13 cellular contexts compared by ENCODE assay signal in the genomic region with DNA sequence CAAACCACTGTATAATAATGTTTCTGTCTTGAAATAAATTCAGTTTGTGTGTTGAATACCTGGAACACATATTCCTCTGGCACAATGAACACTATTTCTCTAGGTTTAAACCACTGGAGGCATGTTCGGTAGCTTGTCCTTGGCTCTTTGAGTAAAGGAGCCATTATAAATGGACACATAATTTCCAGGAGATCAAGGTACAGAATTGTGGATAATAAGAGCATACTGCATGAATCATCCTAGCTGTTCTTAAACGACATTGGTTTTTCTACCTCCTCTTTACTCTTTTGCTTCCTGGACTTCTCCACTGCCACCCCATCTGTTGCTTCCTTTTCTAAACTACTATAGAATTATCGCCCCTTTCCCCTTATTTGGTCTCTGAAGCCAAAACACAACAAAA. TPM values are rescaled to one million over a fixed set of nuclear protein-coding genes. Genes with fewer than 3 reads are reported as not detected.
DNase-seq lines count a peak whose midpoint lies in the region; ATAC-seq, FAIRE-seq and TF ChIP-seq lines count a peak whose summit lies in the region.
"Had no signal": no experiment of that assay in that cellular context is flagged by ENCODE, and none has a peak within 500 bp of the region (broad histone marks: within the 10 kb centered on the region; RNA-seq: fewer than 3 reads in every experiment).

No MANE protein-coding gene starts in this region.

- peak overlapping the region; percentile 13 for H3K27ac Mint-ChIP-seq in activated naive CD4-positive, alpha-beta T cell treated with anti-CD3 and anti-CD28 coated beads, Interleukin-2, amount 50 U/mL, for 24 hours
- H3K27ac Mint-ChIP-seq in T-helper 17 cell = no peak overlapping the region
- H3K27ac Mint-ChIP-seq: dendritic cell treated with granulocyte-macrophage colony-stimulating factor and Interleukin-4, amounts not matched to agents 40 ng/mL and 50 ng/mL, for 4 days had no signal

- peak overlapping the region; percentile 93 for H3K4me2 ChIP-seq in keratinocyte (ENCODE audit: control insufficient read depth, extremely low read depth, insufficient read depth, low read depth, low read length)

- no peak for FAIRE-seq in keratinocyte (lab: Jason Lieb, UNC)

- H3K27me3 Mint-ChIP-seq in activated naive CD4-positive, alpha-beta T cell treated with anti-CD3 and anti-CD28 coated beads, Interleukin-2, amount 50 U/mL, for 24 hours = no peaks in the 10 kb centered on the region
- no peaks in the 10 kb centered on the region for H3K27me3 Mint-ChIP-seq in T-helper 17 cell
- H3K27me3 Mint-ChIP-seq: dendritic cell treated with granulocyte-macrophage colony-stimulating factor and Interleukin-4, amounts not matched to agents 40 ng/mL and 50 ng/mL, for 4 days; naive thymus-derived CD4-positive, alpha-beta T cell had no signal

- H3K27ac ChIP-seq in keratinocyte (ENCODE audit: control insufficient read depth, insufficient read depth, low read length) (peak overlapping the region; percentile 81), thymus (ENCODE audit: low read depth) (no peak overlapping the region), prostate gland (no peak overlapping the region)

- TF ChIP-seq CTCF in keratinocyte (optimal IDR thresholded peaks at IDR 0.05 in 1 of 3, IDR thresholded peaks at IDR 0.05 in 1 of 3, conservative IDR thresholded peaks at IDR 0.05 in 1 of 3; ENCODE audit: extremely low read depth in 1 of 3, insufficient read depth in 2 of 3, low read length in 3 of 3) (no peak), prostate gland (IDR thresholded peaks at IDR 0.05) (no peak)

- H3K4me1 Mint-ChIP-seq in activated naive CD4-positive, alpha-beta T cell treated with anti-CD3 and anti-CD28 coated beads, Interleukin-2, amount 50 U/mL, for 24 hours = peaks cover 10% of the 10 kb centered on the region
- peaks cover 4% of the 10 kb centered on the region for H3K4me1 Mint-ChIP-seq in T-helper 17 cell

- ATAC-seq in T-helper 17 cell (no peak), HG02763 (IDR thresholded peaks at IDR 0.05; ENCODE audit: unreplicated experiment) (no peak)
- ATAC-seq: naive thymus-derived CD4-positive, alpha-beta T cell; Right ventricle myocardium inferior had no signal

- no peak for DNase-seq in activated naive CD4-positive, alpha-beta T cell (lab: John Stamatoyannopoulos, UW)
- DNase-seq in T-helper 17 cell = no peak
- no peak for DNase-seq in keratinocyte (ENCODE audit: low read depth, low spot score)
- no peak for DNase-seq in prostate gland (ENCODE audit: low spot score)
- no peak for DNase-seq in activated naive CD4-positive, alpha-beta T cell treated with anti-CD3 and anti-CD28 coated beads, Interleukin-2, amount 50 U/mL, for 16 hours
- DNase-seq: activated CD8-positive, alpha-beta memory T cell treated with anti-CD3 and anti-CD28 coated beads, Interleukin-2, amount 50 U/mL, for 4 hours; MV-4-11; naive thymus-derived CD4-positive, alpha-beta T cell had no signal

- no peaks in the 10 kb centered on the region for H4K20me1 ChIP-seq in keratinocyte (ENCODE audit: control insufficient read depth, extremely low read depth, insufficient read depth, low read length)

- H3K9me1 ChIP-seq in keratinocyte (ENCODE audit: control insufficient read depth, extremely low read depth, insufficient read depth, low read length) = no peaks in the 10 kb centered on the region

- H3K79me2 ChIP-seq in keratinocyte (ENCODE audit: control insufficient read depth, insufficient read depth, low read length) = peaks cover 36% of the 10 kb centered on the region

- H3K36me3 ChIP-seq in keratinocyte (ENCODE audit: control insufficient read depth in 2 of 2, extremely low read depth in 1 of 2, insufficient read depth in 2 of 2, low read length in 2 of 2) (no peaks in the 10 kb centered on the region), thymus (ENCODE audit: control insufficient read depth, insufficient read depth) (no peaks in the 10 kb centered on the region), prostate gland (no peaks in the 10 kb centered on the region)

- TF ChIP-seq POLR2A in prostate gland (IDR thresholded peaks at IDR 0.05) = no peak

- H3K9me3 ChIP-seq in T-helper 17 cell (ENCODE audit: control insufficient read depth, low read length, poor library complexity, severe bottlenecking) (no peaks in the 10 kb centered on the region), keratinocyte (ENCODE audit: control insufficient read depth, low read depth, low read length) (no peaks in the 10 kb centered on the region), thymus (ENCODE audit: control insufficient read depth) (no peaks in the 10 kb centered on the region), prostate gland (no peaks in the 10 kb centered on the region)

- H3K36me3 Mint-ChIP-seq in activated naive CD4-positive, alpha-beta T cell treated with anti-CD3 and anti-CD28 coated beads, Interleukin-2, amount 50 U/mL, for 24 hours = no peaks in the 10 kb centered on the region
- no peaks in the 10 kb centered on the region for H3K36me3 Mint-ChIP-seq in T-helper 17 cell (ENCODE audit: low read depth)
- H3K36me3 Mint-ChIP-seq: naive thymus-derived CD4-positive, alpha-beta T cell had no signal

- peak overlapping the region; percentile 51 to 96 (median 91) for H3K4me3 ChIP-seq in keratinocyte (ENCODE audit: control insufficient read depth in 2 of 3, extremely low read depth in 1 of 3, insufficient read depth in 2 of 3, low read depth in 1 of 3, low read length in 3 of 3)
- peak overlapping the region; percentile 69 for H3K4me3 ChIP-seq in thymus (ENCODE audit: low read length)
- no peak overlapping the region for H3K4me3 ChIP-seq in prostate gland

- intact Hi-C loops in prostate gland (cut with DNase I) = loop anchor here (10.0 kb wide), 1 partner anchor 166 kb away; no protein-coding TSS in a partner anchor

- peak overlapping the region; percentile 100 for H2AFZ ChIP-seq in keratinocyte (ENCODE audit: control insufficient read depth, low read length)

- H3K27me3 ChIP-seq in keratinocyte (ENCODE audit: control insufficient read depth, extremely low read depth, insufficient read depth, low read length) (no peaks in the 10 kb centered on the region), thymus (ENCODE audit: control insufficient read depth, insufficient read depth) (no peaks in the 10 kb centered on the region), prostate gland (replicated peaks; ENCODE audit: insufficient read depth) (no peaks in the 10 kb centered on the region)

- H3K9ac ChIP-seq in keratinocyte (ENCODE audit: control insufficient read depth, extremely low read depth, insufficient read depth, low read length) = peak overlapping the region; percentile 85

- WGBS in thymus = 84% methylated on average over 3 of the region's 3 CpGs
- 51% methylated on average over 3 of the region's 3 CpGs for WGBS in prostate gland

- no peaks in the 10 kb centered on the region for H3K9me3 Mint-ChIP-seq in activated naive CD4-positive, alpha-beta T cell treated with anti-CD3 and anti-CD28 coated beads, Interleukin-2, amount 50 U/mL, for 24 hours
- H3K9me3 Mint-ChIP-seq: dendritic cell treated with granulocyte-macrophage colony-stimulating factor and Interleukin-4, amounts not matched to agents 40 ng/mL and 50 ng/mL, for 4 days had no signal

- peaks cover 10% of the 10 kb centered on the region for H3K4me1 ChIP-seq in keratinocyte (ENCODE audit: control insufficient read depth, extremely low read depth, insufficient read depth, low read length)
- H3K4me1 ChIP-seq in thymus (ENCODE audit: control insufficient read depth, insufficient read depth, low read length) = peaks cover 5% of the 10 kb centered on the region
- peaks cover 8% of the 10 kb centered on the region for H3K4me1 ChIP-seq in prostate gland (replicated peaks)

- H3K4me3 Mint-ChIP-seq in activated naive CD4-positive, alpha-beta T cell treated with anti-CD3 and anti-CD28 coated beads, Interleukin-2, amount 50 U/mL, for 24 hours = peak overlapping the region; percentile 62
- H3K4me3 Mint-ChIP-seq in T-helper 17 cell = peak overlapping the region; percentile 37
- H3K4me3 Mint-ChIP-seq: dendritic cell treated with granulocyte-macrophage colony-stimulating factor and Interleukin-4, amounts not matched to agents 40 ng/mL and 50 ng/mL, for 4 days had no signal

- dilution Hi-C loops in keratinocyte (cut with MboI; ENCODE audit: extremely low pct_ligation_motif_present, low sequenced_read_pairs) = no loop called here

RNA-seq across cellular contexts. Expression of a gene that starts 1.2 kb away (rescaled TPM):
- total RNA-seq in T-helper 17 cell (1 to 10 TPM; 1.2 to 2.0 TPM), prostate gland (1 to 10 TPM in 1 of 2 donors, not detected in 1; 2.1 TPM)
- polyA plus RNA-seq in keratinocyte (3.7 to 20.9 TPM (median 14.5 TPM) in 3 replicates), thymus (11.5 TPM)
- polyA plus RNA-seq in keratinocyte (2011; ENCODE audit: low read depth) = 8.2 TPM
- 6.7 and 8.8 TPM in 2 replicates for polyA plus RNA-seq in keratinocyte (2011; cell fraction: cytosol; rRNA removed)
- polyA plus RNA-seq in keratinocyte (2011; cell fraction: nucleus; rRNA removed) = 2.5 and 3.3 TPM in 2 replicates
- 1.6 and 25.3 TPM in 2 replicates for polyA plus RNA-seq in keratinocyte (2012; ENCODE audit: low replicate concordance)
- 0.46 to 7.6 TPM in 2 of 3 replicates, not detected in the other for polyA minus RNA-seq in keratinocyte
- not detected for polyA minus RNA-seq in keratinocyte (2011; cell fraction: cytosol; rRNA and poly(A)+ RNA removed)
- 1.2 TPM in 1 of 2 replicates, not detected in the other for polyA minus RNA-seq in keratinocyte (2011; cell fraction: nucleus; rRNA and poly(A)+ RNA removed)

Comparison
In these comparisons a context has a peak if more than half of its experiments do, and no peak if none do; other contexts are left out.
1. H3K4me3 ChIP-seq: peak in keratinocyte (3 of 3) and thymus (single experiment); none in prostate gland (0 of 2).